In genomic region chr2:159547031-159547430, GRCh38 we compare ENCODE assay signal across 22 cellular contexts.
DNase-seq lines count a peak whose midpoint lies in the region; ATAC-seq and TF ChIP-seq lines count a peak whose summit lies in the region.
"Had no signal": no experiment of that assay in that cellular context is flagged by ENCODE, and none has a peak within 500 bp of the region (broad histone marks: within the 10 kb centered on the region; RNA-seq: fewer than 3 reads in every experiment).

No MANE protein-coding gene starts in this region.

- no peak for TF ChIP-seq CTCF in GM23338 (conservative IDR thresholded peaks at IDR 0.05; ENCODE audit: low read depth in 2 of 2)
- no peak for TF ChIP-seq CTCF in endodermal cell (conservative IDR thresholded peaks at IDR 0.05)

- no peak overlapping the region for H2AFZ ChIP-seq in GM23338

- H3K9ac ChIP-seq in adipocyte (ENCODE audit: low read length) = no peak overlapping the region
- no peak overlapping the region for H3K9ac ChIP-seq in endodermal cell (ENCODE audit: extremely low read depth, low read length, poor library complexity, severe bottlenecking)
- H3K9ac ChIP-seq: BLaER1 treated with 17β-estradiol and CSF1 and Interleukin-3, amounts not matched to agents 10 nM and 100 nM had no signal

- no peaks in the 10 kb centered on the region for H3F3A ChIP-seq in GM23338 (replicated peaks; ENCODE audit: low read depth)

- no peak overlapping the region for H3K4me3 ChIP-seq in GM23338
- no peak overlapping the region for H3K4me3 ChIP-seq in adipocyte (ENCODE audit: low read length)
- H3K4me3 ChIP-seq in endodermal cell (ENCODE audit: low read length) = no peak overlapping the region
- H3K4me3 ChIP-seq: A549; BLaER1 treated with 17β-estradiol and CSF1 and Interleukin-3, amounts not matched to agents 10 nM and 100 nM had no signal

- H3K27ac Mint-ChIP-seq in GM23338 = peak overlapping the region; percentile 14
- H3K27ac Mint-ChIP-seq in endodermal cell = peak overlapping the region; percentile 37
- H3K27ac Mint-ChIP-seq: CD14-positive monocyte; CD4-positive, alpha-beta T cell; CD8-positive, alpha-beta memory T cell had no signal

- H3K27ac ChIP-seq in GM23338 (ENCODE audit: low read depth) = no peak overlapping the region
- H3K27ac ChIP-seq in endodermal cell (ENCODE audit: low read depth, low read length) = no peak overlapping the region
- H3K27ac ChIP-seq: A549; BLaER1 treated with 17β-estradiol and CSF1 and Interleukin-3, amounts not matched to agents 10 nM and 100 nM had no signal

- H3K4me1 ChIP-seq in GM23338 (ENCODE audit: insufficient read depth) = peaks cover 8% of the 10 kb centered on the region; the same call in 1 of the 2 replicates
- no peaks in the 10 kb centered on the region for H3K4me1 ChIP-seq in adipocyte (ENCODE audit: control insufficient read depth, insufficient read depth, low read length)
- H3K4me1 ChIP-seq in endodermal cell (ENCODE audit: control insufficient read depth, insufficient read depth, low read length) = no peaks in the 10 kb centered on the region
- H3K4me1 ChIP-seq: BE2C had no signal

- H3K79me2 ChIP-seq in GM23338 (replicated peaks; ENCODE audit: insufficient read depth) = no peaks in the 10 kb centered on the region

- peaks cover 2% of the 10 kb centered on the region for H3K27me3 Mint-ChIP-seq in GM23338 (ENCODE audit: insufficient read depth, low read depth, poor library complexity)
- no peaks in the 10 kb centered on the region for H3K27me3 Mint-ChIP-seq in endodermal cell (ENCODE audit: insufficient read depth)
- H3K27me3 Mint-ChIP-seq: CD4-positive, alpha-beta T cell; CD8-positive, alpha-beta memory T cell had no signal

- H3K9me3 Mint-ChIP-seq in GM23338 (no peaks in the 10 kb centered on the region), endodermal cell (no peaks in the 10 kb centered on the region)
- H3K9me3 Mint-ChIP-seq: CD4-positive, alpha-beta T cell had no signal

- H3K9me3 ChIP-seq in adipocyte (ENCODE audit: control insufficient read depth, low read length) (peaks cover 6% of the 10 kb centered on the region), endodermal cell (ENCODE audit: control insufficient read depth, low read length) (peaks cover 8% of the 10 kb centered on the region)
- H3K9me3 ChIP-seq: BE2C had no signal

- no peak overlapping the region for H3K4me2 ChIP-seq in GM23338
- H3K4me2 ChIP-seq: A549; BLaER1 treated with 17β-estradiol and CSF1 and Interleukin-3, amounts not matched to agents 10 nM and 100 nM had no signal

- no peaks in the 10 kb centered on the region for H3K36me3 ChIP-seq in GM23338 (ENCODE audit: insufficient read depth)
- H3K36me3 ChIP-seq in adipocyte (ENCODE audit: control insufficient read depth, insufficient read depth, low read length, severe bottlenecking) = peaks cover 4% of the 10 kb centered on the region
- H3K36me3 ChIP-seq in endodermal cell (ENCODE audit: control insufficient read depth, insufficient read depth, low read length) = peaks cover 4% of the 10 kb centered on the region
- H3K36me3 ChIP-seq: BE2C had no signal

- H3K4me3 Mint-ChIP-seq in GM23338 (no peak overlapping the region), endodermal cell (no peak overlapping the region)
- H3K4me3 Mint-ChIP-seq: CD14-positive monocyte; CD4-positive, alpha-beta T cell; CD8-positive, alpha-beta memory T cell had no signal

- H3K4me1 Mint-ChIP-seq in GM23338 = peaks cover 24% of the 10 kb centered on the region
- H3K4me1 Mint-ChIP-seq in endodermal cell = peaks cover 5% of the 10 kb centered on the region
- H3K4me1 Mint-ChIP-seq: CD8-positive, alpha-beta memory T cell had no signal

- ATAC-seq in GM23338 (no peak), HG03039 (IDR thresholded peaks at IDR 0.05; ENCODE audit: unreplicated experiment) (no peak), Right ventricle myocardium inferior (no peak)
- ATAC-seq: A549 had no signal

- H3K9me2 ChIP-seq in GM23338 (ENCODE audit: insufficient read depth) = no peaks in the 10 kb centered on the region

- WGBS in endodermal cell (ENCODE audit: insufficient coverage in 1 of 2, insufficient read length in 1 of 2), 2 experiments = 81 to 100% methylated on average over 1 of the region's 2 CpGs

- no peak for DNase-seq in GM23338 (ENCODE audit: low spot score)
- DNase-seq in NCI-H526 treated with DMSO at 0.1 percent for 48 hours (lab: John Stamatoyannopoulos, UW) = peak; percentile 69
- DNase-seq in adipocyte (ENCODE audit: low read depth) = peak; percentile 54
- no peak for DNase-seq in endodermal cell
- no peak for DNase-seq in amygdala (lab: John Stamatoyannopoulos, UW)
- no peak for DNase-seq in NCI-H345 treated with DMSO at 0.1 percent for 48 hours (lab: John Stamatoyannopoulos, UW; ENCODE audit: unreplicated experiment)
- no peak for DNase-seq in Right ventricle myocardium inferior (ENCODE audit: missing footprints)
- DNase-seq: 8988T; ACHN; AML-193; BE2C; CD4-positive, alpha-beta T cell; CD8-positive, alpha-beta memory T cell; DMS 273 treated with DMSO at 0.1 percent for 48 hours; DMS79; GF-D8; H7; HCEC 1CT had no signal

- intact Hi-C loops in Right ventricle myocardium inferior (cut with DNase I) = no loop called here

- no peaks in the 10 kb centered on the region for H4K20me1 ChIP-seq in GM23338 (replicated peaks; ENCODE audit: insufficient read depth)

- H3K36me3 Mint-ChIP-seq in GM23338 (ENCODE audit: low read depth) = peaks cover 1% of the 10 kb centered on the region; the same call in 1 of the 3 replicates
- peaks cover 17% of the 10 kb centered on the region for H3K36me3 Mint-ChIP-seq in endodermal cell (ENCODE audit: low read depth)

- no peaks in the 10 kb centered on the region for H3K27me3 ChIP-seq in GM23338 (ENCODE audit: insufficient read depth)
- no peaks in the 10 kb centered on the region for H3K27me3 ChIP-seq in adipocyte (replicated peaks; ENCODE audit: control insufficient read depth, insufficient read depth, low read length)
- no peaks in the 10 kb centered on the region for H3K27me3 ChIP-seq in endodermal cell (ENCODE audit: control insufficient read depth, insufficient read depth, low read length, poor library complexity, severe bottlenecking)
- H3K27me3 ChIP-seq: BE2C; BLaER1 treated with 17β-estradiol and CSF1 and Interleukin-3, amounts not matched to agents 10 nM and 100 nM had no signal

TF ChIP-seq in GM23338, 12 proteins besides CTCF, POLR2A, EP300 and RAD21 (continues in another document):
- TF ChIP-seq REST (IDR thresholded peaks at IDR 0.05; ENCODE audit: unreplicated experiment) (no peak), EZH2 (IDR thresholded peaks at IDR 0.05; ENCODE audit: low read depth, unreplicated experiment) (no peak), POLR2AphosphoS5 (IDR thresholded peaks at IDR 0.05; ENCODE audit: low read depth) (no peak), ZNF331 (CRISPR knock-in tag; IDR thresholded peaks at IDR 0.05; ENCODE audit: low read depth) (no peak)

Comparison
In these comparisons a context has a peak if more than half of its experiments do, and no peak if none do; other contexts are left out.
1. DNase-seq: peak in NCI-H526 treated with DMSO at 0.1 percent for 48 hours (single experiment) and adipocyte (single experiment); none in GM23338 (single experiment), endodermal cell (single experiment), amygdala (0 of 56), NCI-H345 treated with DMSO at 0.1 percent for 48 hours (single experiment) and Right ventricle myocardium inferior (single experiment).